Comparison of ENCODE assay signal across 8 cellular contexts in genomic region chr4:81030061-81030616, GRCh38. TPM values are rescaled to one million over a fixed set of nuclear protein-coding genes. Genes with fewer than 3 reads are reported as not detected.
DNase-seq lines count a peak whose midpoint lies in the region; ATAC-seq and TF ChIP-seq lines count a peak whose summit lies in the region.

No MANE protein-coding gene starts in this region.

- H3K27me3 ChIP-seq in parathyroid adenoma (ENCODE audit: control insufficient read depth, insufficient read depth, low read length) = no peaks in the 10 kb centered on the region

- intact Hi-C loops in mucosa of descending colon (cut with DNase I, micrococcal nuclease) = loop anchor here (10.0 kb wide), 1 partner anchor 665 kb away; no protein-coding TSS in a partner anchor

- H3K4me3 ChIP-seq in GM08714 (ENCODE audit: low read length) = peak overlapping the region; percentile 69
- H3K4me3 ChIP-seq in parathyroid adenoma (ENCODE audit: low read depth, low read length) = peak overlapping the region; percentile 43
- H3K4me3 ChIP-seq in mucosa of descending colon = no peak overlapping the region

- H3K4me3 Mint-ChIP-seq in endothelial cell (ENCODE audit: unreplicated experiment) = peak overlapping the region; percentile 92

- TF ChIP-seq CTCF in endothelial cell (IDR thresholded peaks at IDR 0.05; ENCODE audit: unreplicated experiment) = no peak
- TF ChIP-seq CTCF in parathyroid adenoma (IDR thresholded peaks at IDR 0.05) = no peak
- TF ChIP-seq CTCF in mucosa of descending colon (IDR thresholded peaks at IDR 0.05) = no peak

- H3K36me3 ChIP-seq in parathyroid adenoma (ENCODE audit: control insufficient read depth, insufficient read depth, low read length) (no peaks in the 10 kb centered on the region), mucosa of descending colon (ENCODE audit: low read depth) (no peaks in the 10 kb centered on the region)

- H3K27ac Mint-ChIP-seq in endothelial cell (ENCODE audit: unreplicated experiment) = no peak overlapping the region

- H3K9ac ChIP-seq in parathyroid adenoma = no peak overlapping the region

- peaks cover 20% of the 10 kb centered on the region for H3K4me1 Mint-ChIP-seq in endothelial cell (ENCODE audit: unreplicated experiment)

- H3K9me3 Mint-ChIP-seq in endothelial cell (ENCODE audit: unreplicated experiment) = no peaks in the 10 kb centered on the region

- ATAC-seq in GM18870 (IDR thresholded peaks at IDR 0.05; ENCODE audit: unreplicated experiment) = no peak
- no peak for ATAC-seq in HG03565 (IDR thresholded peaks at IDR 0.05; ENCODE audit: unreplicated experiment)
- ATAC-seq in mucosa of descending colon = no peak

- H3K79me2 ChIP-seq in parathyroid adenoma = no peaks in the 10 kb centered on the region

- H3K36me3 Mint-ChIP-seq in endothelial cell (ENCODE audit: low read depth, unreplicated experiment) = peaks cover 6% of the 10 kb centered on the region

- no peak overlapping the region for H2AFZ ChIP-seq in parathyroid adenoma

- peak overlapping the region; percentile 74 for H3K4me2 ChIP-seq in parathyroid adenoma (ENCODE audit: low read length)

- peaks cover 16% of the 10 kb centered on the region for H3K27me3 Mint-ChIP-seq in endothelial cell (ENCODE audit: unreplicated experiment)

- DNase-seq in NCI-H69 (lab: John Stamatoyannopoulos, UW) = peak; percentile 35
- no peak for DNase-seq in endothelial cell (ENCODE audit: low spot score)
- DNase-seq in ecto neural progenitor cell (ENCODE audit: low spot score) = no peak
- DNase-seq in mucosa of descending colon = no peak

- no peaks in the 10 kb centered on the region for H3K9me3 ChIP-seq in parathyroid adenoma (ENCODE audit: control insufficient read depth, low read length)
- H3K9me3 ChIP-seq in mucosa of descending colon = no peaks in the 10 kb centered on the region

- no peak overlapping the region for H3K27ac ChIP-seq in parathyroid adenoma

- H3K4me1 ChIP-seq in parathyroid adenoma (no peaks in the 10 kb centered on the region), mucosa of descending colon (ENCODE audit: low read depth) (peaks cover 8% of the 10 kb centered on the region)

RNA-seq across cellular contexts. Expression of gene BMP3, which starts 0.4 kb away (rescaled TPM):
- not detected for total RNA-seq in endothelial cell (ENCODE audit: unreplicated experiment)
- total RNA-seq in mucosa of descending colon = 10 to 100 TPM; 20.9 to 67.9 (median 39.6) TPM

Comparison
In these comparisons a context has a peak if more than half of its experiments do, and no peak if none do; other contexts are left out.
1. RNA of gene BMP3, which starts 0.4 kb away (total RNA-seq): 20.9 to 67.9 TPM in mucosa of descending colon; not detected in endothelial cell (single experiment); every median in the first group is over 10 times any median in the second.